1 cellular context compared by ENCODE assay signal in the genomic region with DNA sequence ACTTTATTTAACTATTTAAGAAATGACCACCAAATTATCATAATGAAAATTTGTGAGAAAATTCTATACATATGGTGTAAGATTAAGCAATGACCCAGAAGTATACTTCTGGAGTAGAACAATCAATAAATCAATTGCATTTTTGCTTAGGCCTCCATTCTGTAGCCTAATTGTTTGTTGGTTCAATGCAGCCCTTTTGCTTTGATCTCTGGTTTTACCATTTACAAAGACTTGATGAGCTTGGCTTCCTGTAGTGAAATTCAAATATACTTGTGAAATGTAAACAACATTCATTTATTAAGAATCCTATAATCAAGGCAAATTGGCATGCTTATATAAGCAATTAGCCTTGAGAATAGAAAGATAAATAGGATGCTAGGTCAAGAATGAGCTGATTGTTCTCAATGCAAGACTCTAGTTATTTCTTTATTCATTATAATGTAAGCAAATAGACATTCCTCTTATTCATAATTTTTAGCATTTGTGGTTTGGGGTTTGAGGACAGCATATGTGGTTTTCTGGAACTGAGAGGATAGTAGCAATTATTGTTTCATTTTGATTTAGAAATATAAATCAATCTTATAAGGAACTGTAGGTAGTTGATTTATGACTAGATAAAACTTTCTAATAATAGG.
TF ChIP-seq lines count a peak whose summit lies in the region.

No MANE protein-coding gene starts in this region.

TF ChIP-seq in GM23338, 12 proteins besides CTCF, POLR2A, EP300 and RAD21 (continued from another document):
- TF ChIP-seq, protein P1, sequence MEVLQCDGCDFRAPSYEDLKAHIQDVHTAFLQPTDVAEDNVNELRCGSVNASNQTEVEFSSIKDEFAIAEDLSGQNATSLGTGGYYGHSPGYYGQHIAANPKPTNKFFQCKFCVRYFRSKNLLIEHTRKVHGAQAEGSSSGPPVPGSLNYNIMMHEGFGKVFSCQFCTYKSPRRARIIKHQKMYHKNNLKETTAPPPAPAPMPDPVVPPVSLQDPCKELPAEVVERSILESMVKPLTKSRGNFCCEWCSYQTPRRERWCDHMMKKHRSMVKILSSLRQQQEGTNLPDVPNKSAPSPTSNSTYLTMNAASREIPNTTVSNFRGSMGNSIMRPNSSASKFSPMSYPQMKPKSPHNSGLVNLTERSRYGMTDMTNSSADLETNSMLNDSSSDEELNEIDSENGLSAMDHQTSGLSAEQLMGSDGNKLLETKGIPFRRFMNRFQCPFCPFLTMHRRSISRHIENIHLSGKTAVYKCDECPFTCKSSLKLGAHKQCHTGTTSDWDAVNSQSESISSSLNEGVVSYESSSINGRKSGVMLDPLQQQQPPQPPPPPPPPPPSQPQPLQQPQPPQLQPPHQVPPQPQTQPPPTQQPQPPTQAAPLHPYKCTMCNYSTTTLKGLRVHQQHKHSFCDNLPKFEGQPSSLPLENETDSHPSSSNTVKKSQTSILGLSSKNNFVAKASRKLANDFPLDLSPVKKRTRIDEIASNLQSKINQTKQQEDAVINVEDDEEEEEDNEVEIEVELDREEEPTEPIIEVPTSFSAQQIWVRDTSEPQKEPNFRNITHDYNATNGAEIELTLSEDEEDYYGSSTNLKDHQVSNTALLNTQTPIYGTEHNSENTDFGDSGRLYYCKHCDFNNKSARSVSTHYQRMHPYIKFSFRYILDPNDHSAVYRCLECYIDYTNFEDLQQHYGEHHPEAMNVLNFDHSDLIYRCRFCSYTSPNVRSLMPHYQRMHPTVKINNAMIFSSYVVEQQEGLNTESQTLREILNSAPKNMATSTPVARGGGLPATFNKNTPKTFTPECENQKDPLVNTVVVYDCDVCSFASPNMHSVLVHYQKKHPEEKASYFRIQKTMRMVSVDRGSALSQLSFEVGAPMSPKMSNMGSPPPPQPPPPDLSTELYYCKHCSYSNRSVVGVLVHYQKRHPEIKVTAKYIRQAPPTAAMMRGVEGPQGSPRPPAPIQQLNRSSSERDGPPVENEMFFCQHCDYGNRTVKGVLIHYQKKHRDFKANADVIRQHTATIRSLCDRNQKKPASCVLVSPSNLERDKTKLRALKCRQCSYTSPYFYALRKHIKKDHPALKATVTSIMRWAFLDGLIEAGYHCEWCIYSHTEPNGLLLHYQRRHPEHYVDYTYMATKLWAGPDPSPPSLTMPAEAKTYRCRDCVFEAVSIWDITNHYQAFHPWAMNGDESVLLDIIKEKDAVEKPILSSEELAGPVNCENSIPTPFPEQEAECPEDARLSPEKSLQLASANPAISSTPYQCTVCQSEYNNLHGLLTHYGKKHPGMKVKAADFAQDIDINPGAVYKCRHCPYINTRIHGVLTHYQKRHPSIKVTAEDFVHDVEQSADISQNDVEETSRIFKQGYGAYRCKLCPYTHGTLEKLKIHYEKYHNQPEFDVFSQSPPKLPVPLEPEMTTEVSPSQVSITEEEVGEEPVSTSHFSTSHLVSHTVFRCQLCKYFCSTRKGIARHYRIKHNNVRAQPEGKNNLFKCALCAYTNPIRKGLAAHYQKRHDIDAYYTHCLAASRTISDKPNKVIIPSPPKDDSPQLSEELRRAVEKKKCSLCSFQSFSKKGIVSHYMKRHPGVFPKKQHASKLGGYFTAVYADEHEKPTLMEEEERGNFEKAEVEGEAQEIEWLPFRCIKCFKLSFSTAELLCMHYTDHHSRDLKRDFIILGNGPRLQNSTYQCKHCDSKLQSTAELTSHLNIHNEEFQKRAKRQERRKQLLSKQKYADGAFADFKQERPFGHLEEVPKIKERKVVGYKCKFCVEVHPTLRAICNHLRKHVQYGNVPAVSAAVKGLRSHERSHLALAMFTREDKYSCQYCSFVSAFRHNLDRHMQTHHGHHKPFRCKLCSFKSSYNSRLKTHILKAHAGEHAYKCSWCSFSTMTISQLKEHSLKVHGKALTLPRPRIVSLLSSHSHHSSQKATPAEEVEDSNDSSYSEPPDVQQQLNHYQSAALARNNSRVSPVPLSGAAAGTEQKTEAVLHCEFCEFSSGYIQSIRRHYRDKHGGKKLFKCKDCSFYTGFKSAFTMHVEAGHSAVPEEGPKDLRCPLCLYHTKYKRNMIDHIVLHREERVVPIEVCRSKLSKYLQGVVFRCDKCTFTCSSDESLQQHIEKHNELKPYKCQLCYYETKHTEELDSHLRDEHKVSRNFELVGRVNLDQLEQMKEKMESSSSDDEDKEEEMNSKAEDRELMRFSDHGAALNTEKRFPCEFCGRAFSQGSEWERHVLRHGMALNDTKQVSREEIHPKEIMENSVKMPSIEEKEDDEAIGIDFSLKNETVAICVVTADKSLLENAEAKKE (CRISPR knock-in tag; IDR thresholded peaks at IDR 0.05) = no peak
- TF ChIP-seq, protein P2, sequence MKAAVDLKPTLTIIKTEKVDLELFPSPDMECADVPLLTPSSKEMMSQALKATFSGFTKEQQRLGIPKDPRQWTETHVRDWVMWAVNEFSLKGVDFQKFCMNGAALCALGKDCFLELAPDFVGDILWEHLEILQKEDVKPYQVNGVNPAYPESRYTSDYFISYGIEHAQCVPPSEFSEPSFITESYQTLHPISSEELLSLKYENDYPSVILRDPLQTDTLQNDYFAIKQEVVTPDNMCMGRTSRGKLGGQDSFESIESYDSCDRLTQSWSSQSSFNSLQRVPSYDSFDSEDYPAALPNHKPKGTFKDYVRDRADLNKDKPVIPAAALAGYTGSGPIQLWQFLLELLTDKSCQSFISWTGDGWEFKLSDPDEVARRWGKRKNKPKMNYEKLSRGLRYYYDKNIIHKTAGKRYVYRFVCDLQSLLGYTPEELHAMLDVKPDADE (IDR thresholded peaks at IDR 0.05) = no peak
- TF ChIP-seq STAT1 (IDR thresholded peaks at IDR 0.05; ENCODE audit: unreplicated experiment) (no peak), ZNF331 (CRISPR knock-in tag; IDR thresholded peaks at IDR 0.05; ENCODE audit: low read depth) (no peak), ZNF114 (CRISPR knock-in tag; IDR thresholded peaks at IDR 0.05) (no peak)
- TF ChIP-seq, protein P3, sequence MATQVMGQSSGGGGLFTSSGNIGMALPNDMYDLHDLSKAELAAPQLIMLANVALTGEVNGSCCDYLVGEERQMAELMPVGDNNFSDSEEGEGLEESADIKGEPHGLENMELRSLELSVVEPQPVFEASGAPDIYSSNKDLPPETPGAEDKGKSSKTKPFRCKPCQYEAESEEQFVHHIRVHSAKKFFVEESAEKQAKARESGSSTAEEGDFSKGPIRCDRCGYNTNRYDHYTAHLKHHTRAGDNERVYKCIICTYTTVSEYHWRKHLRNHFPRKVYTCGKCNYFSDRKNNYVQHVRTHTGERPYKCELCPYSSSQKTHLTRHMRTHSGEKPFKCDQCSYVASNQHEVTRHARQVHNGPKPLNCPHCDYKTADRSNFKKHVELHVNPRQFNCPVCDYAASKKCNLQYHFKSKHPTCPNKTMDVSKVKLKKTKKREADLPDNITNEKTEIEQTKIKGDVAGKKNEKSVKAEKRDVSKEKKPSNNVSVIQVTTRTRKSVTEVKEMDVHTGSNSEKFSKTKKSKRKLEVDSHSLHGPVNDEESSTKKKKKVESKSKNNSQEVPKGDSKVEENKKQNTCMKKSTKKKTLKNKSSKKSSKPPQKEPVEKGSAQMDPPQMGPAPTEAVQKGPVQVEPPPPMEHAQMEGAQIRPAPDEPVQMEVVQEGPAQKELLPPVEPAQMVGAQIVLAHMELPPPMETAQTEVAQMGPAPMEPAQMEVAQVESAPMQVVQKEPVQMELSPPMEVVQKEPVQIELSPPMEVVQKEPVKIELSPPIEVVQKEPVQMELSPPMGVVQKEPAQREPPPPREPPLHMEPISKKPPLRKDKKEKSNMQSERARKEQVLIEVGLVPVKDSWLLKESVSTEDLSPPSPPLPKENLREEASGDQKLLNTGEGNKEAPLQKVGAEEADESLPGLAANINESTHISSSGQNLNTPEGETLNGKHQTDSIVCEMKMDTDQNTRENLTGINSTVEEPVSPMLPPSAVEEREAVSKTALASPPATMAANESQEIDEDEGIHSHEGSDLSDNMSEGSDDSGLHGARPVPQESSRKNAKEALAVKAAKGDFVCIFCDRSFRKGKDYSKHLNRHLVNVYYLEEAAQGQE (IDR thresholded peaks at IDR 0.05; ENCODE audit: unreplicated experiment) = no peak
